Comparison of ENCODE assay signal across 30 cellular contexts in genomic region chr9:93725382-93725781, GRCh38.
"Had no signal": no experiment of that assay in that cellular context is flagged by ENCODE, and none has a peak within 500 bp of the region (broad histone marks: within the 10 kb centered on the region; RNA-seq: fewer than 3 reads in every experiment).

No MANE protein-coding gene starts in this region.

- ATAC-seq: activated T-helper 17 cell treated with anti-CD3 and anti-CD28 coated beads, Interleukin-2, amount 50 U/mL, for 72 hours; gastroesophageal sphincter; T-helper 17 cell; WTC11 had no signal

- H3K4me3 ChIP-seq: coronary artery, dorsolateral prefrontal cortex, esophagus squamous epithelium, gastroesophageal sphincter had no signal

- H3K27me3 ChIP-seq: brain microvascular endothelial cell had no signal

- H3K4me1 ChIP-seq: esophagus squamous epithelium had no signal

- H3K27ac ChIP-seq: brain microvascular endothelial cell, coronary artery, dorsolateral prefrontal cortex, esophagus squamous epithelium, gastroesophageal sphincter had no signal

- H3K36me3 ChIP-seq: brain microvascular endothelial cell, esophagus squamous epithelium, gastroesophageal sphincter had no signal

- FAIRE-seq: astrocyte, bronchial epithelial cell had no signal

- DNase-seq: activated CD4-positive, alpha-beta memory T cell treated with anti-CD3 and anti-CD28 coated beads, Interleukin-2, amount 10 ng/mL, durations not matched to agents 7 days and 5 days; activated CD4-positive, alpha-beta T cell treated with anti-CD3 and anti-CD28 coated beads for 1 hour; activated CD4-positive, alpha-beta T cell treated with anti-CD3 and anti-CD28 coated beads for 4 hours; activated CD4-positive, alpha-beta T cell treated with anti-CD3 and anti-CD28 coated beads, Interleukin-2, amount 10 ng/mL, durations not matched to agents 7 days and 5 days; activated CD4-positive, alpha-beta T cell treated with anti-CD3 and anti-CD28 coated beads, Interleukin-2, amount 50 U/mL, for 4 hours; activated CD8-positive, alpha-beta memory T cell treated with anti-CD3 and anti-CD28 coated beads, Interleukin-2, amount 50 U/mL, for 48 hours; activated effector memory CD4-positive, alpha-beta T cell treated with Interleukin-2 at 50 U/mL for 16 hours; activated gamma-delta T cell treated with Interleukin-2 at 50 U/mL for 16 hours; activated naive CD4-positive, alpha-beta T cell treated with anti-CD3 and anti-CD28 coated beads, Interleukin-2, amount 50 U/mL, for 16 hours; activated naive CD4-positive, alpha-beta T cell treated with Interleukin-2 at 50 U/mL for 16 hours; activated T-cell treated with anti-CD3 and anti-CD28 coated beads for 4 hours; activated T-cell treated with anti-CD3 and anti-CD28 coated beads, Interleukin-2, amount 50 U/mL, for 24 hours; amniotic stem cell; anterior cingulate cortex; brain microvascular endothelial cell; dorsolateral prefrontal cortex; effector memory CD4-positive, alpha-beta T cell; erythroblast; esophagus squamous epithelium; foreskin melanocyte; head of caudate nucleus; T-helper 1 cell; T-helper 17 cell; T1000 had no signal
